In genomic region chr2:8087480-8087840, GRCh38 we compare ENCODE assay signal across 23 cellular contexts.
DNase-seq lines count a peak whose midpoint lies in the region; ATAC-seq, FAIRE-seq and TF ChIP-seq lines count a peak whose summit lies in the region.
"Had no signal": no experiment of that assay in that cellular context is flagged by ENCODE, and none has a peak within 500 bp of the region (broad histone marks: within the 10 kb centered on the region; RNA-seq: fewer than 3 reads in every experiment).

No MANE protein-coding gene starts in this region.

- TF ChIP-seq RAD21 in A549 (conservative IDR thresholded peaks at IDR 0.05 in 1 of 2, IDR thresholded peaks at IDR 0.05 in 1 of 2) (no peak), IMR-90 (IDR thresholded peaks at IDR 0.05; ENCODE audit: low read length) (no peak)

- H3K36me3 ChIP-seq in IMR-90 (ENCODE audit: control insufficient read depth, insufficient read depth, low read length): no peaks in the 10 kb centered on the region
- no peaks in the 10 kb centered on the region for H3K36me3 ChIP-seq in adipocyte (ENCODE audit: control insufficient read depth, insufficient read depth, low read length, severe bottlenecking)
- H3K36me3 ChIP-seq: HAP-1, heart right ventricle had no signal

- peak overlapping the region; percentile 45; the same call in 1 of the 2 replicates for H3K56ac ChIP-seq in IMR-90 (ENCODE audit: extremely low read depth, insufficient read depth, low read length)

- peaks cover 13% of the 10 kb centered on the region for H3K9me1 ChIP-seq in IMR-90 (ENCODE audit: insufficient read depth, low read length)

- WGBS in A549 (ENCODE audit: missing lambda C conversion rate): 56% methylated on average over 3 of the region's 3 CpGs
- no CpG with 5 or more reads among the region's 3 CpGs for whole genome bisulfite sequencing in IMR-90 (ENCODE audit: extremely low coverage in 2 of 2, insufficient read length in 1 of 2), 2 experiments

- H3K4me1 ChIP-seq in A549: peaks cover 35% of the 10 kb centered on the region
- peaks cover 24% of the 10 kb centered on the region for H3K4me1 ChIP-seq in IMR-90 (ENCODE audit: control insufficient read depth, insufficient read depth, low read length)
- H3K4me1 ChIP-seq in adipocyte (ENCODE audit: control insufficient read depth, insufficient read depth, low read length): peaks cover 49% of the 10 kb centered on the region
- H3K4me1 ChIP-seq: HAP-1 had no signal

- no peak for FAIRE-seq in A549 (lab: Jason Lieb, UNC)
- FAIRE-seq: endometrium had no signal

- H3K27me3 ChIP-seq in IMR-90 (ENCODE audit: control insufficient read depth, insufficient read depth, low read length) (no peaks in the 10 kb centered on the region), adipocyte (replicated peaks; ENCODE audit: control insufficient read depth, insufficient read depth, low read length) (no peaks in the 10 kb centered on the region)

- no peak overlapping the region for H3K4me3 ChIP-seq in A549
- no peak overlapping the region for H3K4me3 ChIP-seq in IMR-90 (ENCODE audit: insufficient read depth, low read depth, low read length)
- peak overlapping the region; percentile 20 for H3K4me3 ChIP-seq in adipocyte (ENCODE audit: low read length)
- no peak overlapping the region for H3K4me3 ChIP-seq in fibroblast of the aortic adventitia (ENCODE audit: low read depth, low read length)
- H3K4me3 ChIP-seq: HAP-1, heart right ventricle had no signal

- peak overlapping the region; percentile 43 for H2BK5ac ChIP-seq in IMR-90 (ENCODE audit: low read depth, low read length, poor library complexity, severe bottlenecking)

- H3K27ac ChIP-seq in A549 (peak overlapping the region; percentile 36 to 41; a peak in 4 of 6 replicates), IMR-90 (ENCODE audit: insufficient read depth, low read length) (peak overlapping the region; percentile 7; the same call in 1 of the 2 replicates)

- H3K14ac ChIP-seq in IMR-90 (replicated peaks; ENCODE audit: low read depth, low read length): peak overlapping the region; percentile 40

- H4K5ac ChIP-seq in IMR-90 (ENCODE audit: low read depth, low read length): no peak overlapping the region

- peak overlapping the region; percentile 52 for H3K4me2 ChIP-seq in A549
- peak overlapping the region; percentile 30 for H3K4me2 ChIP-seq in IMR-90 (ENCODE audit: low read depth, low read length)

- no peak for TF ChIP-seq POLR2A in A549 (IDR thresholded peaks at IDR 0.05; ENCODE audit: low read length)
- no peak for TF ChIP-seq POLR2A in IMR-90 (IDR thresholded peaks at IDR 0.05; ENCODE audit: low read depth, low read length)

- no peaks in the 10 kb centered on the region for H3K79me1 ChIP-seq in IMR-90 (ENCODE audit: low read depth in 1 of 2, low read length in 2 of 2)

- no TSS peak for BruUV-seq in IMR-90 (replicated peaks; lab: Mats Ljungman, UMichigan)

- peak overlapping the region; percentile 80 for H2BK120ac ChIP-seq in IMR-90 (ENCODE audit: low read depth, low read length)

- TF ChIP-seq EP300 in A549 (IDR thresholded peaks at IDR 0.05): no peak

- H2BK15ac ChIP-seq in IMR-90 (ENCODE audit: low read depth, low read length): peak overlapping the region; percentile 63; the same call in 2 of the 3 replicates

- peak overlapping the region; percentile 38 for H2AK9ac ChIP-seq in IMR-90 (replicated peaks; ENCODE audit: low read depth, low read length, poor library complexity)

- TF ChIP-seq CTCF in A549 (IDR thresholded peaks at IDR 0.05): no peak
- no peak for TF ChIP-seq CTCF in IMR-90 (conservative IDR thresholded peaks at IDR 0.05; ENCODE audit: low read depth, low read length)
- peak; percentile 19 for TF ChIP-seq CTCF in fibroblast of the aortic adventitia (IDR thresholded peaks at IDR 0.05; ENCODE audit: insufficient read depth, low read length)

- H3K23ac ChIP-seq in IMR-90 (ENCODE audit: low read depth, low read length): 0 out of 2 replicates have a peak overlapping the region, but pooled peaks have one; percentile 5

- dilution Hi-C loops in IMR-90 (cut with HindIII; ENCODE audit: low sequenced_read_pairs, unreplicated experiment): no loop called here

- H2AFZ ChIP-seq in IMR-90 (replicated peaks; ENCODE audit: low read length, poor library complexity): peak overlapping the region; percentile 6

- H3K4ac ChIP-seq in IMR-90 (ENCODE audit: low read depth, low read length): peak overlapping the region; percentile 85

- peak overlapping the region; percentile 94 for H2AK5ac ChIP-seq in IMR-90 (ENCODE audit: low read depth, low read length)

- H3K9ac ChIP-seq in IMR-90 (ENCODE audit: low read depth, low read length) (no peak overlapping the region), adipocyte (ENCODE audit: low read length) (peak overlapping the region; percentile 19)

- peak overlapping the region; percentile 1 for H3K18ac ChIP-seq in IMR-90 (ENCODE audit: low read depth, low read length)

- CTCF ChIA-PET in A549 (lab: Yijun Ruan, JAX) (interaction anchor here (1.1 kb wide), 1 partner anchor 14 kb away, joined by 4 read pairs; no protein-coding TSS in a partner anchor), IMR-90 (lab: Yijun Ruan, JAX) (no interaction called here)

- H3K9me3 ChIP-seq in A549 (no peaks in the 10 kb centered on the region), IMR-90 (ENCODE audit: control insufficient read depth, insufficient read depth, low read length) (no peaks in the 10 kb centered on the region), adipocyte (ENCODE audit: control insufficient read depth, low read length) (no peaks in the 10 kb centered on the region)
- H3K9me3 ChIP-seq: HAP-1, heart right ventricle had no signal

- intact Hi-C loops in IMR-90 (cut with micrococcal nuclease): loop anchor here (5.0 kb wide), 1 partner anchor 595 kb away; the partner anchor contains the start of gene ID2

- no peak for ATAC-seq in A549
- peak; percentile 35 for ATAC-seq in IMR-90 (ENCODE audit: low read depth)
- no peak for ATAC-seq in HG02798 (IDR thresholded peaks at IDR 0.05; ENCODE audit: poor library complexity, unreplicated experiment)
- ATAC-seq: heart right ventricle; left colon; naive thymus-derived CD8-positive, alpha-beta T cell; stimulated activated memory B cell treated with anti-CD40 and anti-IgM and Interleukin-4, amounts not matched to agents 10 μg/mL and 1 μg/mL and 100 μg/mL, for 72 hours had no signal

- H4K8ac ChIP-seq in IMR-90 (ENCODE audit: low read depth in 2 of 2, low read length in 2 of 2): peak overlapping the region in 1 of 2 experiments; percentile 75; a peak in 1 of 4 replicates

- POLR2A ChIA-PET in A549 (lab: Yijun Ruan, JAX) (interaction anchor here (1.1 kb wide), 1 partner anchor 595 kb away, joined by 5 read pairs; the partner anchor contains the start of gene ID2), IMR-90 (lab: Charles Lee; ENCODE audit: unreplicated experiment) (interaction anchor here (0.6 kb wide), 1 partner anchor 309 kb away, joined by 3 read pairs; no protein-coding TSS in a partner anchor)

- peak overlapping the region; percentile 83 for H4K91ac ChIP-seq in IMR-90 (ENCODE audit: insufficient read depth, low read depth, low read length)

- H2BK20ac ChIP-seq in IMR-90 (ENCODE audit: low read depth, low read length): peak overlapping the region; percentile 81

- DNase-seq in A549 (ENCODE audit: low read depth in 1 of 2, low spot score in 1 of 2): no peak
- DNase-seq in IMR-90: no peak
- peak; percentile 37 for DNase-seq in adipocyte (ENCODE audit: low read depth)
- DNase-seq in fibroblast of the aortic adventitia (ENCODE audit: low read depth): peak; percentile 82
- DNase-seq in amygdala (lab: John Stamatoyannopoulos, UW): no peak
- DNase-seq in KBM-7: no peak
- DNase-seq in stimulated activated CD8-positive, alpha-beta memory T cell treated with anti-CD3 and anti-CD28 coated beads, Interleukin-4, amount 100 ng/mL, for 48 hours: no peak
- DNase-seq: 8988T; activated CD4-positive, alpha-beta T cell treated with anti-CD3 and anti-CD28 coated beads for 48 hours; activated naive CD4-positive, alpha-beta T cell treated with anti-CD3 and anti-CD28 coated beads for 36 hours; activated T-cell treated with anti-CD3 and anti-CD28 coated beads, Interleukin-2, amount 50 U/mL, for 48 hours; dermis blood vessel endothelial cell; heart right ventricle; left colon; naive thymus-derived CD8-positive, alpha-beta T cell; NCI-H1105 treated with DMSO at 0.1 percent for 48 hours; NCI-H446; SHP77; stimulated activated CD4-positive, alpha-beta T cell treated with anti-CD3 and anti-CD28 coated beads, Interleukin-2, amount 100 ng/mL, for 48 hours had no signal

- H4K20me1 ChIP-seq in IMR-90 (ENCODE audit: insufficient read depth, low read length): no peaks in the 10 kb centered on the region

- in situ Hi-C loops in IMR-90 (cut with MboI; ENCODE audit: low sequenced_read_pairs) (no loop called here), KBM-7 (cut with MboI; ENCODE audit: low pct_unique_long_range_greater_than_20kb, low sequenced_read_pairs) (no loop called here)

TF ChIP-seq in A549, 52 proteins besides CTCF, POLR2A, EP300 and RAD21 (continues in another document):
- TF ChIP-seq RFX5 (IDR thresholded peaks at IDR 0.05) (no peak), KDM5A (IDR thresholded peaks at IDR 0.05) (no peak), HDAC2 (IDR thresholded peaks at IDR 0.05) (no peak), HOXB13 (CRISPR knock-in tag; IDR thresholded peaks at IDR 0.05; ENCODE audit: low read depth) (no peak), MAFK (IDR thresholded peaks at IDR 0.05; ENCODE audit: partially characterized antibody) (no peak), CBX2 (IDR thresholded peaks at IDR 0.05; ENCODE audit: borderline replicate concordance, low read depth) (no peak), ESRRA (IDR thresholded peaks at IDR 0.05; ENCODE audit: borderline replicate concordance, low read length) (no peak), NFE2L2 (conservative IDR thresholded peaks at IDR 0.05; ENCODE audit: low read length) (no peak), JUN (IDR thresholded peaks at IDR 0.05) (no peak)

TF ChIP-seq in IMR-90, 13 proteins besides CTCF, POLR2A, EP300 and RAD21 (continues in another document):
- no peak for TF ChIP-seq SMC3 (IDR thresholded peaks at IDR 0.05; ENCODE audit: low read depth, low read length)
- no peak for TF ChIP-seq ELK1 (IDR thresholded peaks at IDR 0.05; ENCODE audit: borderline replicate concordance, low read depth, low read length)
- TF ChIP-seq CEBPB (IDR thresholded peaks at IDR 0.05; ENCODE audit: low read depth, low read length): no peak
- TF ChIP-seq RCOR1 (IDR thresholded peaks at IDR 0.05; ENCODE audit: insufficient replicate concordance, low read length): no peak
- TF ChIP-seq CHD1 (IDR thresholded peaks at IDR 0.05; ENCODE audit: low read depth, low read length): no peak
- TF ChIP-seq MAZ (IDR thresholded peaks at IDR 0.05; ENCODE audit: borderline replicate concordance, low read depth, low read length): no peak
- no peak for TF ChIP-seq MXI1 (IDR thresholded peaks at IDR 0.05; ENCODE audit: borderline replicate concordance, low read depth, low read length)

Comparison
In these comparisons a context has a peak if more than half of its experiments do, and no peak if none do; other contexts are left out.
1. DNase-seq: peak in adipocyte (single experiment) and fibroblast of the aortic adventitia (single experiment); none in A549 (0 of 2), IMR-90 (single experiment), amygdala (0 of 56), KBM-7 (single experiment) and stimulated activated CD8-positive, alpha-beta memory T cell treated with anti-CD3 and anti-CD28 coated beads, Interleukin-4, amount 100 ng/mL, for 48 hours (single experiment).